Comparison of ENCODE assay signal across 8 cellular contexts in genomic region chr19:9834302-9834725, GRCh38. TPM values are rescaled to one million over a fixed set of nuclear protein-coding genes. Genes with fewer than 3 reads are reported as not detected.
DNase-seq lines count a peak whose midpoint lies in the region; FAIRE-seq and TF ChIP-seq lines count a peak whose summit lies in the region.

No MANE protein-coding gene starts in this region.

- peak overlapping the region; percentile 58 for H3K4me2 ChIP-seq in Loucy (ENCODE audit: low read depth, low read length, poor library complexity, severe bottlenecking)

- no peak overlapping the region for H3K27ac ChIP-seq in duodenal mucosa (ENCODE audit: low read depth, low read length)

- DNase-seq in CD14-positive monocyte (ENCODE audit: low spot score) = no peak
- no peak for DNase-seq in GDM1 (lab: John Stamatoyannopoulos, UW)
- DNase-seq in NCI-H446 treated with DMSO at 0.1 percent for 48 hours (lab: John Stamatoyannopoulos, UW) = no peak
- no peak for DNase-seq in GM19239 (ENCODE audit: insufficient read length, low spot score)
- DNase-seq in cerebellum (ENCODE audit: low spot score) = no peak

- no peaks in the 10 kb centered on the region for H3K9me2 ChIP-seq in Loucy (replicated peaks; ENCODE audit: low read depth, low read length)

- H3K4me3 Mint-ChIP-seq in CD14-positive monocyte = peak overlapping the region; percentile 86 to 91

- intact Hi-C loops in CD14-positive monocyte (cut with micrococcal nuclease) = no loop called here

- H3K36me3 Mint-ChIP-seq in CD14-positive monocyte = peaks cover 18 to 35% of the 10 kb centered on the region in 2 donors

- H3K27me3 ChIP-seq in Loucy (ENCODE audit: insufficient read depth, low read length, poor library complexity, severe bottlenecking) (no peaks in the 10 kb centered on the region), duodenal mucosa (ENCODE audit: control insufficient read depth in 1 of 2, insufficient read depth in 2 of 2, low read length in 2 of 2) (no peaks in the 10 kb centered on the region), neuron (ENCODE audit: insufficient read depth, low read length) (no peaks in the 10 kb centered on the region)

- H3K27ac Mint-ChIP-seq in CD14-positive monocyte = peak overlapping the region; percentile 50 to 95 (median 84)

- no peaks in the 10 kb centered on the region for H3F3A ChIP-seq in Loucy (ENCODE audit: low read depth)

- peaks cover 0 to 2% (median 0%) of the 10 kb centered on the region in 7 donors for H3K9me3 Mint-ChIP-seq in CD14-positive monocyte

- H3K4me1 Mint-ChIP-seq in CD14-positive monocyte = peaks cover 12% of the 10 kb centered on the region

- H3K9ac ChIP-seq in Loucy (ENCODE audit: low read depth, low read length, poor library complexity, severe bottlenecking) (peak overlapping the region; percentile 51), duodenal mucosa (ENCODE audit: low read depth in 1 of 2, low read length in 2 of 2) (no peak overlapping the region)

- H3K36me3 ChIP-seq in Loucy (ENCODE audit: insufficient read depth, low read length) = no peaks in the 10 kb centered on the region
- peaks cover 0 to 24% of the 10 kb centered on the region in 2 donors for H3K36me3 ChIP-seq in duodenal mucosa (ENCODE audit: control insufficient read depth in 1 of 2, insufficient read depth in 2 of 2, low read length in 2 of 2)
- H3K36me3 ChIP-seq in neuron (ENCODE audit: insufficient read depth, low read length) = peaks cover 27% of the 10 kb centered on the region

- FAIRE-seq in GM19239 (lab: Jason Lieb, UNC) = no peak

- H3K4me1 ChIP-seq in Loucy (ENCODE audit: insufficient read depth, low read length, poor library complexity, severe bottlenecking) = peaks cover 14% of the 10 kb centered on the region
- H3K4me1 ChIP-seq in duodenal mucosa (ENCODE audit: control insufficient read depth in 1 of 2, insufficient read depth in 2 of 2, low read length in 2 of 2) = peaks cover 10 to 11% of the 10 kb centered on the region in 2 donors
- H3K4me1 ChIP-seq in neuron (ENCODE audit: insufficient read depth, low read length) = peaks cover 17% of the 10 kb centered on the region

- peaks cover 39% of the 10 kb centered on the region for H3K79me2 ChIP-seq in Loucy (ENCODE audit: insufficient read depth, low read length)

- H3K4me3 ChIP-seq in Loucy (ENCODE audit: low read length, poor library complexity, severe bottlenecking) = peak overlapping the region; percentile 99
- peak overlapping the region; percentile 92 for H3K4me3 ChIP-seq in duodenal mucosa (ENCODE audit: low read depth in 1 of 2, low read length in 2 of 2)
- H3K4me3 ChIP-seq in neuron (ENCODE audit: low read length) = peak overlapping the region; percentile 48

- H4K20me1 ChIP-seq in Loucy (ENCODE audit: insufficient read depth, low read length, poor library complexity, severe bottlenecking) = peaks cover 21% of the 10 kb centered on the region

- peak overlapping the region; percentile 87; the same call in 1 of the 2 replicates for H2AFZ ChIP-seq in Loucy (ENCODE audit: low read length)
- H2AFZ ChIP-seq in neuron (ENCODE audit: low read depth, low read length) = no peak overlapping the region

- no peaks in the 10 kb centered on the region for H3K9me3 ChIP-seq in Loucy (ENCODE audit: insufficient read depth, low read depth, low read length)
- H3K9me3 ChIP-seq in duodenal mucosa (ENCODE audit: control insufficient read depth in 1 of 2, low read length in 2 of 2) = no peaks in the 10 kb centered on the region
- no peaks in the 10 kb centered on the region for H3K9me3 ChIP-seq in neuron (ENCODE audit: low read length)

- no peak for TF ChIP-seq CTCF in CD14-positive monocyte (IDR thresholded peaks at IDR 0.05)
- TF ChIP-seq CTCF in Loucy (conservative IDR thresholded peaks at IDR 0.05; ENCODE audit: low read length) = no peak

- H3K27me3 Mint-ChIP-seq in CD14-positive monocyte (ENCODE audit: low read depth in 3 of 3) = peaks cover 0 to 2% (median 0%) of the 10 kb centered on the region in 3 donors

RNA-seq across cellular contexts. Expression of gene PIN1, which starts 0.8 kb away (rescaled TPM):
- 10 to 100 TPM; 68.3 to 79.8 TPM for polyA plus RNA-seq in CD14-positive monocyte
- total RNA-seq in cerebellum = 50.4 TPM

RNA-seq across cellular contexts. Expression of gene UBL5, which starts 6.6 kb away (rescaled TPM):
- 100 to 1,000 TPM; 728 to 783 TPM for polyA plus RNA-seq in CD14-positive monocyte
- total RNA-seq in cerebellum = 76.4 TPM

RNA-seq across cellular contexts. Expression of gene FBXL12, which starts 15.4 kb away (rescaled TPM):
- polyA plus RNA-seq in CD14-positive monocyte = 1 to 10 TPM; 6.6 to 8.1 TPM
- total RNA-seq in cerebellum = 12.0 TPM

Comparison
In these comparisons a context has a peak if more than half of its experiments do, and no peak if none do; other contexts are left out.
1. H3K4me3 ChIP-seq: peak in every context shown above with its lines; median percentile 99 in Loucy; 92 in duodenal mucosa; 48 in neuron.